In genomic region chr10:119384127-119384526, GRCh38 we compare ENCODE assay signal across 30 cellular contexts.
DNase-seq lines count a peak whose midpoint lies in the region; ATAC-seq and TF ChIP-seq lines count a peak whose summit lies in the region.
"Had no signal": no experiment of that assay in that cellular context is flagged by ENCODE, and none has a peak within 500 bp of the region (broad histone marks: within the 10 kb centered on the region; RNA-seq: fewer than 3 reads in every experiment).

No MANE protein-coding gene starts in this region.

- H3K36me3 ChIP-seq in CD8-positive, alpha-beta T cell (ENCODE audit: insufficient read depth, low read length): peaks cover 5% of the 10 kb centered on the region
- H3K36me3 ChIP-seq: prostate gland had no signal

- no peak for DNase-seq in activated naive CD4-positive, alpha-beta T cell treated with anti-CD3 and anti-CD28 coated beads, Interleukin-2, amount 10 ng/mL, durations not matched to agents 7 days and 5 days
- no peak for DNase-seq in activated naive CD4-positive, alpha-beta T cell (lab: John Stamatoyannopoulos, UW)
- DNase-seq in CD8-positive, alpha-beta T cell: no peak
- no peak for DNase-seq in WTC11 (ENCODE audit: low spot score)
- no peak for DNase-seq in natural killer cell
- no peak for DNase-seq in COR-L47 (lab: John Stamatoyannopoulos, UW)
- no peak for DNase-seq in activated T-helper 1 cell treated with anti-CD3 and anti-CD28 coated beads, Interleukin-12 subunit alpha, Interleukin-12 subunit beta, Interleukin-2, Interleukin-4 antibody, amounts not matched to agents 30 ng/mL and 10 ng/mL and 1 ng/mL, durations not matched to agents 14 hours and 24 hours and 36 hours (ENCODE audit: low spot score)
- no peak for DNase-seq in activated CD4-positive, alpha-beta T cell treated with anti-CD3 and anti-CD28 coated beads for 1 hour
- DNase-seq: ACHN; activated CD4-positive, CD25-positive, alpha-beta regulatory T cell treated with anti-CD3 and anti-CD28 coated beads, Interleukin-2, amount 50 U/mL, for 72 hours; activated effector memory CD4-positive, alpha-beta T cell treated with Interleukin-2 at 50 U/mL for 16 hours; Caco-2; cortex of kidney; DMS79; foreskin fibroblast; GDM1; head of caudate nucleus; midbrain; naive thymus-derived CD4-positive, alpha-beta T cell; NCI-H1092; NCI-H1694 treated with DMSO at 0.1 percent for 48 hours; NCI-H510A; nucleus accumbens; OCI-M1; stimulated activated CD4-positive, alpha-beta T cell treated with anti-CD3 and anti-CD28 coated beads, Interleukin-4, amount 100 ng/mL, for 1 hour had no signal

- CTCF ChIA-PET in activated naive CD4-positive, alpha-beta T cell treated with anti-CD3 and anti-CD28 coated beads, Interleukin-2, amount 10 ng/mL, durations not matched to agents 7 days and 5 days (lab: Charles Lee): interaction anchor here (0.7 to 1.0 kb wide), 2 partner anchors 9 to 59 kb away, joined by 3 read pairs; no protein-coding TSS in a partner anchor
- CTCF ChIA-PET in CD8-positive, alpha-beta T cell (lab: Charles Lee): no interaction called here
- CTCF ChIA-PET in WTC11 (lab: Charles Lee): no interaction called here

- no peak overlapping the region for H3K4me3 ChIP-seq in CD8-positive, alpha-beta T cell (ENCODE audit: low read depth, low read length)
- H3K4me3 ChIP-seq: prostate gland, SK-N-MC, tibial nerve had no signal

- H3K27me3 ChIP-seq in CD8-positive, alpha-beta T cell (ENCODE audit: insufficient read depth, low read length): no peaks in the 10 kb centered on the region
- H3K27me3 ChIP-seq: tibial nerve had no signal

- H3K4me3 Mint-ChIP-seq in activated naive CD4-positive, alpha-beta T cell treated with anti-CD3 and anti-CD28 coated beads, Interleukin-2, amount 10 ng/mL, durations not matched to agents 7 days and 5 days: no peak overlapping the region
- H3K4me3 Mint-ChIP-seq in CD8-positive, alpha-beta T cell: no peak overlapping the region
- H3K4me3 Mint-ChIP-seq in WTC11 (no peak overlapping the region), natural killer cell (peak overlapping the region; percentile 49)
- no peak overlapping the region for H3K4me3 Mint-ChIP-seq in activated T-helper 1 cell treated with anti-CD3 and anti-CD28 coated beads, Interleukin-12 subunit alpha, Interleukin-12 subunit beta, Interleukin-2, Interleukin-4 antibody, amounts not matched to agents 30 ng/mL and 10 ng/mL and 1 ng/mL, durations not matched to agents 14 hours and 24 hours and 36 hours
- H3K4me3 Mint-ChIP-seq: B cell had no signal

- no peaks in the 10 kb centered on the region for H3K9me3 ChIP-seq in CD8-positive, alpha-beta T cell (ENCODE audit: low read length)
- H3K9me3 ChIP-seq: Caco-2, prostate gland, tibial nerve had no signal

- H3K27ac Mint-ChIP-seq in activated naive CD4-positive, alpha-beta T cell treated with anti-CD3 and anti-CD28 coated beads, Interleukin-2, amount 10 ng/mL, durations not matched to agents 7 days and 5 days: peak overlapping the region; percentile 70
- H3K27ac Mint-ChIP-seq in CD8-positive, alpha-beta T cell: no peak overlapping the region
- 0 out of 2 replicates have a peak overlapping the region, but pooled peaks have one; percentile 1 for H3K27ac Mint-ChIP-seq in WTC11
- peak overlapping the region in 1 of 2 donors; percentile 76 for H3K27ac Mint-ChIP-seq in natural killer cell
- no peak overlapping the region for H3K27ac Mint-ChIP-seq in activated T-helper 1 cell treated with anti-CD3 and anti-CD28 coated beads, Interleukin-12 subunit alpha, Interleukin-12 subunit beta, Interleukin-2, Interleukin-4 antibody, amounts not matched to agents 30 ng/mL and 10 ng/mL and 1 ng/mL, durations not matched to agents 14 hours and 24 hours and 36 hours
- H3K27ac Mint-ChIP-seq: IgD-negative memory B cell had no signal

- peaks cover 49% of the 10 kb centered on the region for H3K36me3 Mint-ChIP-seq in activated naive CD4-positive, alpha-beta T cell treated with anti-CD3 and anti-CD28 coated beads, Interleukin-2, amount 10 ng/mL, durations not matched to agents 7 days and 5 days
- peaks cover 53% of the 10 kb centered on the region for H3K36me3 Mint-ChIP-seq in CD8-positive, alpha-beta T cell
- no peaks in the 10 kb centered on the region for H3K36me3 Mint-ChIP-seq in WTC11
- no peaks in the 10 kb centered on the region for H3K36me3 Mint-ChIP-seq in natural killer cell
- peaks cover 41% of the 10 kb centered on the region for H3K36me3 Mint-ChIP-seq in activated T-helper 1 cell treated with anti-CD3 and anti-CD28 coated beads, Interleukin-12 subunit alpha, Interleukin-12 subunit beta, Interleukin-2, Interleukin-4 antibody, amounts not matched to agents 30 ng/mL and 10 ng/mL and 1 ng/mL, durations not matched to agents 14 hours and 24 hours and 36 hours (ENCODE audit: low read depth)

- no peaks in the 10 kb centered on the region for H3K9me3 Mint-ChIP-seq in activated naive CD4-positive, alpha-beta T cell treated with anti-CD3 and anti-CD28 coated beads, Interleukin-2, amount 10 ng/mL, durations not matched to agents 7 days and 5 days
- H3K9me3 Mint-ChIP-seq in CD8-positive, alpha-beta T cell: no peaks in the 10 kb centered on the region
- H3K9me3 Mint-ChIP-seq in WTC11: peaks cover 8% of the 10 kb centered on the region; the same call in 1 of the 2 replicates
- no peaks in the 10 kb centered on the region for H3K9me3 Mint-ChIP-seq in natural killer cell
- no peaks in the 10 kb centered on the region for H3K9me3 Mint-ChIP-seq in activated T-helper 1 cell treated with anti-CD3 and anti-CD28 coated beads, Interleukin-12 subunit alpha, Interleukin-12 subunit beta, Interleukin-2, Interleukin-4 antibody, amounts not matched to agents 30 ng/mL and 10 ng/mL and 1 ng/mL, durations not matched to agents 14 hours and 24 hours and 36 hours
- H3K9me3 Mint-ChIP-seq: IgD-negative memory B cell; naive thymus-derived CD4-positive, alpha-beta T cell had no signal

- H3K4me1 ChIP-seq in CD8-positive, alpha-beta T cell (ENCODE audit: insufficient read depth, low read length): peaks cover 10% of the 10 kb centered on the region
- H3K4me1 ChIP-seq: Caco-2, prostate gland had no signal

- H3K27me3 Mint-ChIP-seq in activated naive CD4-positive, alpha-beta T cell treated with anti-CD3 and anti-CD28 coated beads, Interleukin-2, amount 10 ng/mL, durations not matched to agents 7 days and 5 days: no peaks in the 10 kb centered on the region
- no peaks in the 10 kb centered on the region for H3K27me3 Mint-ChIP-seq in CD8-positive, alpha-beta T cell (ENCODE audit: low read depth)
- H3K27me3 Mint-ChIP-seq in WTC11 (ENCODE audit: low read depth) (no peaks in the 10 kb centered on the region), natural killer cell (ENCODE audit: low read depth in 2 of 2) (no peaks in the 10 kb centered on the region)
- no peaks in the 10 kb centered on the region for H3K27me3 Mint-ChIP-seq in activated T-helper 1 cell treated with anti-CD3 and anti-CD28 coated beads, Interleukin-12 subunit alpha, Interleukin-12 subunit beta, Interleukin-2, Interleukin-4 antibody, amounts not matched to agents 30 ng/mL and 10 ng/mL and 1 ng/mL, durations not matched to agents 14 hours and 24 hours and 36 hours (ENCODE audit: insufficient read depth)
- H3K27me3 Mint-ChIP-seq: B cell; IgD-negative memory B cell; naive thymus-derived CD4-positive, alpha-beta T cell had no signal

- no peak for TF ChIP-seq CTCF in CD8-positive, alpha-beta T cell (IDR thresholded peaks at IDR 0.05)
- TF ChIP-seq CTCF in WTC11 (IDR thresholded peaks at IDR 0.05) (no peak), natural killer cell (IDR thresholded peaks at IDR 0.05) (no peak)

- POLR2A ChIA-PET in CD8-positive, alpha-beta T cell (lab: Charles Lee): no interaction called here
- POLR2A ChIA-PET in WTC11 (lab: Charles Lee): no interaction called here

- peaks cover 21% of the 10 kb centered on the region for H3K4me1 Mint-ChIP-seq in activated naive CD4-positive, alpha-beta T cell treated with anti-CD3 and anti-CD28 coated beads, Interleukin-2, amount 10 ng/mL, durations not matched to agents 7 days and 5 days
- peaks cover 23% of the 10 kb centered on the region for H3K4me1 Mint-ChIP-seq in CD8-positive, alpha-beta T cell (ENCODE audit: low read depth)
- no peaks in the 10 kb centered on the region for H3K4me1 Mint-ChIP-seq in WTC11
- peaks cover 52 to 53% of the 10 kb centered on the region in 2 donors for H3K4me1 Mint-ChIP-seq in natural killer cell
- peaks cover 31% of the 10 kb centered on the region for H3K4me1 Mint-ChIP-seq in activated T-helper 1 cell treated with anti-CD3 and anti-CD28 coated beads, Interleukin-12 subunit alpha, Interleukin-12 subunit beta, Interleukin-2, Interleukin-4 antibody, amounts not matched to agents 30 ng/mL and 10 ng/mL and 1 ng/mL, durations not matched to agents 14 hours and 24 hours and 36 hours (ENCODE audit: low read depth)

- no peak for ATAC-seq in CD8-positive, alpha-beta T cell
- ATAC-seq in WTC11 (no peak), natural killer cell (no peak)

- intact Hi-C loops in CD8-positive, alpha-beta T cell (cut with DNase I, micrococcal nuclease): no loop called here
- intact Hi-C loops in natural killer cell (cut with micrococcal nuclease): no loop called here
- intact Hi-C loops in activated T-helper 1 cell treated with anti-CD3 and anti-CD28 coated beads, Interleukin-12 subunit alpha, Interleukin-12 subunit beta, Interleukin-2, Interleukin-4 antibody, amounts not matched to agents 30 ng/mL and 10 ng/mL and 1 ng/mL, durations not matched to agents 14 hours and 24 hours and 36 hours (cut with micrococcal nuclease): no loop called here

- H3K27ac ChIP-seq in CD8-positive, alpha-beta T cell (ENCODE audit: low read depth, low read length): peak overlapping the region; percentile 27
- H3K27ac ChIP-seq: prostate gland, SK-N-MC had no signal

TF ChIP-seq in WTC11, 78 proteins besides CTCF, POLR2A, EP300 and RAD21 (continues in another document):
- TF ChIP-seq IRF2 (CRISPR knock-in tag; IDR thresholded peaks at IDR 0.05; ENCODE audit: borderline replicate concordance, low read depth): no peak
- no peak for TF ChIP-seq FOXK1 (CRISPR knock-in tag; IDR thresholded peaks at IDR 0.05)
- TF ChIP-seq TEAD1 (CRISPR knock-in tag; IDR thresholded peaks at IDR 0.05): no peak
- TF ChIP-seq FOXJ3 (CRISPR knock-in tag; IDR thresholded peaks at IDR 0.05; ENCODE audit: borderline replicate concordance): no peak
- no peak for TF ChIP-seq USF1 (CRISPR knock-in tag; IDR thresholded peaks at IDR 0.05)

Comparison
In these comparisons a context has a peak if more than half of its experiments do, and no peak if none do; other contexts are left out.
1. H3K27ac Mint-ChIP-seq: peak in activated naive CD4-positive, alpha-beta T cell treated with anti-CD3 and anti-CD28 coated beads, Interleukin-2, amount 10 ng/mL, durations not matched to agents 7 days and 5 days (single experiment) and WTC11 (single experiment); none in CD8-positive, alpha-beta T cell (single experiment) and activated T-helper 1 cell treated with anti-CD3 and anti-CD28 coated beads, Interleukin-12 subunit alpha, Interleukin-12 subunit beta, Interleukin-2, Interleukin-4 antibody, amounts not matched to agents 30 ng/mL and 10 ng/mL and 1 ng/mL, durations not matched to agents 14 hours and 24 hours and 36 hours (single experiment).